Comparison of ENCODE assay signal across 25 cellular contexts in the genomic region with DNA sequence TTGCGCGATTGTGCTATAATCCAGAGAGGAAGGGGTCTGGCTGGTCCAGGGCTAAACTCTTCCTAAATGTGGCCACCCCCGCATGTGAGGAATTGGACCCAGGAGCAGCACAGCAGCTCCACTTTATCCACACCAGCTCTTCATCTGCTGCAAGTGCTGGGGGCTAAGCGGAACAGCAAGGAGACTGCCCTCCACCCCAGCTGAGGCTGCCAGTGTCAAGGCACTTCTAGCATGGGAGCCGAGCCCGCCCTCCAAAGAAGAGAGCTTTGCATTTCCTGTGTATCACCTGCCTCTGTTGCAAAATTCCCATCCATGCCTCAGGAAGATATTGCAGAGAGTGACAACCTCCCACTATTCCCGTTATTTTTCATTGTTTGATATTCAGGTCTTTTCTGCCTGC.
"Had no signal": no experiment of that assay in that cellular context is flagged by ENCODE, and none has a peak within 500 bp of the region (broad histone marks: within the 10 kb centered on the region; RNA-seq: fewer than 3 reads in every experiment).

No MANE protein-coding gene starts in this region.

- DNase-seq: activated CD4-positive, alpha-beta memory T cell treated with anti-CD3 and anti-CD28 coated beads, Interleukin-2, amount 10 ng/mL, durations not matched to agents 7 days and 5 days; activated CD4-positive, alpha-beta T cell treated with anti-CD3 and anti-CD28 coated beads for 1 hour; activated CD4-positive, alpha-beta T cell treated with anti-CD3 and anti-CD28 coated beads for 4 hours; activated CD4-positive, alpha-beta T cell treated with anti-CD3 and anti-CD28 coated beads, Interleukin-2, amount 10 ng/mL, durations not matched to agents 7 days and 5 days; activated CD4-positive, alpha-beta T cell treated with anti-CD3 and anti-CD28 coated beads, Interleukin-2, amount 50 U/mL, for 4 hours; activated CD8-positive, alpha-beta memory T cell treated with anti-CD3 and anti-CD28 coated beads, Interleukin-2, amount 50 U/mL, for 48 hours; activated effector memory CD4-positive, alpha-beta T cell treated with Interleukin-2 at 50 U/mL for 16 hours; activated gamma-delta T cell treated with Interleukin-2 at 50 U/mL for 16 hours; activated naive CD4-positive, alpha-beta T cell treated with anti-CD3 and anti-CD28 coated beads, Interleukin-2, amount 50 U/mL, for 16 hours; activated naive CD4-positive, alpha-beta T cell treated with Interleukin-2 at 50 U/mL for 16 hours; activated T-cell treated with anti-CD3 and anti-CD28 coated beads for 4 hours; activated T-cell treated with anti-CD3 and anti-CD28 coated beads, Interleukin-2, amount 50 U/mL, for 24 hours; amniotic stem cell; anterior cingulate cortex; brain microvascular endothelial cell; dorsolateral prefrontal cortex; effector memory CD4-positive, alpha-beta T cell; endodermal cell; head of caudate nucleus; T-helper 2 cell had no signal

- H3K4me3 Mint-ChIP-seq: activated CD4-positive, alpha-beta memory T cell treated with anti-CD3 and anti-CD28 coated beads, Interleukin-2, amount 10 ng/mL, durations not matched to agents 7 days and 5 days; activated CD4-positive, alpha-beta T cell treated with anti-CD3 and anti-CD28 coated beads, Interleukin-2, amount 10 ng/mL, durations not matched to agents 7 days and 5 days; activated naive CD8-positive, alpha-beta T cell; activated T-cell treated with anti-CD3 and anti-CD28 coated beads, Interleukin-2, amount 50 U/mL, for 24 hours; activated T-helper 17 cell treated with anti-CD3 and anti-CD28 coated beads, Interleukin-2, amount 50 U/mL, for 72 hours; central memory CD8-positive, alpha-beta T cell; dendritic cell treated with granulocyte-macrophage colony-stimulating factor and Interleukin-4, amounts not matched to agents 40 ng/mL and 50 ng/mL, for 4 days; endodermal cell had no signal

- ATAC-seq: activated T-helper 17 cell treated with anti-CD3 and anti-CD28 coated beads, Interleukin-2, amount 50 U/mL, for 72 hours; esophagus mucosa had no signal

- H3K9me3 Mint-ChIP-seq: activated CD4-positive, alpha-beta memory T cell treated with anti-CD3 and anti-CD28 coated beads, Interleukin-2, amount 10 ng/mL, durations not matched to agents 7 days and 5 days; activated CD4-positive, alpha-beta T cell treated with anti-CD3 and anti-CD28 coated beads, Interleukin-2, amount 10 ng/mL, durations not matched to agents 7 days and 5 days; activated T-cell treated with anti-CD3 and anti-CD28 coated beads, Interleukin-2, amount 50 U/mL, for 24 hours; activated T-helper 17 cell treated with anti-CD3 and anti-CD28 coated beads, Interleukin-2, amount 50 U/mL, for 72 hours; central memory CD8-positive, alpha-beta T cell; dendritic cell treated with granulocyte-macrophage colony-stimulating factor and Interleukin-4, amounts not matched to agents 40 ng/mL and 50 ng/mL, for 4 days; endodermal cell had no signal

- H3K4me1 Mint-ChIP-seq: activated CD4-positive, alpha-beta memory T cell treated with anti-CD3 and anti-CD28 coated beads, Interleukin-2, amount 10 ng/mL, durations not matched to agents 7 days and 5 days; activated CD4-positive, alpha-beta T cell treated with anti-CD3 and anti-CD28 coated beads, Interleukin-2, amount 10 ng/mL, durations not matched to agents 7 days and 5 days; activated T-helper 17 cell treated with anti-CD3 and anti-CD28 coated beads, Interleukin-2, amount 50 U/mL, for 72 hours; central memory CD8-positive, alpha-beta T cell had no signal

- H3K27me3 Mint-ChIP-seq: central memory CD8-positive, alpha-beta T cell had no signal

- H3K36me3 Mint-ChIP-seq: activated naive CD8-positive, alpha-beta T cell had no signal
